ENCODE assay signal across 10 cellular contexts in genomic region chr14:73747386-73748211, GRCh38. TPM values are rescaled to one million over a fixed set of nuclear protein-coding genes. Genes with fewer than 3 reads are reported as not detected.
DNase-seq lines count a peak whose midpoint lies in the region; ATAC-seq, FAIRE-seq and TF ChIP-seq lines count a peak whose summit lies in the region.
"Had no signal": no experiment of that assay in that cellular context is flagged by ENCODE, and none has a peak within 500 bp of the region (broad histone marks: within the 10 kb centered on the region; RNA-seq: fewer than 3 reads in every experiment).

No MANE protein-coding gene starts in this region.

- peaks cover 10% of the 10 kb centered on the region for H3K36me3 Mint-ChIP-seq in activated CD8-positive, alpha-beta memory T cell treated with anti-CD3 and anti-CD28 coated beads, Interleukin-2, amount 10 ng/mL, durations not matched to agents 7 days and 5 days
- no peaks in the 10 kb centered on the region for H3K36me3 Mint-ChIP-seq in T-helper 17 cell (ENCODE audit: low read depth)

- peak overlapping the region in 3 of 4 donors; percentile 61 to 100 (median 86) for H3K27ac ChIP-seq in gastroesophageal sphincter
- H3K27ac ChIP-seq in stomach smooth muscle (ENCODE audit: low read length) = peak overlapping the region; percentile 85

- no peak for TF ChIP-seq POLR2A in gastroesophageal sphincter (IDR thresholded peaks at IDR 0.05)

- H3K4me3 Mint-ChIP-seq in activated CD8-positive, alpha-beta memory T cell treated with anti-CD3 and anti-CD28 coated beads, Interleukin-2, amount 10 ng/mL, durations not matched to agents 7 days and 5 days = peak overlapping the region; percentile 29
- H3K4me3 Mint-ChIP-seq in T-helper 17 cell = peak overlapping the region; percentile 47

- H3K9me3 ChIP-seq in T-helper 17 cell (ENCODE audit: control insufficient read depth, low read length, poor library complexity, severe bottlenecking) (no peaks in the 10 kb centered on the region), gastroesophageal sphincter (no peaks in the 10 kb centered on the region), stomach smooth muscle (ENCODE audit: control insufficient read depth in 2 of 2, low read length in 2 of 2) (no peaks in the 10 kb centered on the region)

- peak overlapping the region; percentile 92 for H3K27ac Mint-ChIP-seq in activated CD8-positive, alpha-beta memory T cell treated with anti-CD3 and anti-CD28 coated beads, Interleukin-2, amount 10 ng/mL, durations not matched to agents 7 days and 5 days
- peak overlapping the region; percentile 96 for H3K27ac Mint-ChIP-seq in T-helper 17 cell

- H3K9me3 Mint-ChIP-seq in activated CD8-positive, alpha-beta memory T cell treated with anti-CD3 and anti-CD28 coated beads, Interleukin-2, amount 10 ng/mL, durations not matched to agents 7 days and 5 days (ENCODE audit: low read depth) = no peaks in the 10 kb centered on the region

- TF ChIP-seq CTCF in gastroesophageal sphincter (IDR thresholded peaks at IDR 0.05) (no peak), foreskin fibroblast (IDR thresholded peaks at IDR 0.05; ENCODE audit: low read depth, low read length) (no peak)

- H3K36me3 ChIP-seq in gastroesophageal sphincter (no peaks in the 10 kb centered on the region), stomach smooth muscle (ENCODE audit: control insufficient read depth in 2 of 2, insufficient read depth in 2 of 2, low read length in 2 of 2) (no peaks in the 10 kb centered on the region)

- H3K27me3 ChIP-seq in gastroesophageal sphincter (no peaks in the 10 kb centered on the region), stomach smooth muscle (ENCODE audit: control insufficient read depth in 1 of 2, insufficient read depth in 2 of 2, low read length in 2 of 2) (no peaks in the 10 kb centered on the region)

- H3K9ac ChIP-seq in stomach smooth muscle (ENCODE audit: low read length in 2 of 2) = peak overlapping the region in 1 of 2 donors; percentile 44

- H3K27me3 Mint-ChIP-seq in activated CD8-positive, alpha-beta memory T cell treated with anti-CD3 and anti-CD28 coated beads, Interleukin-2, amount 10 ng/mL, durations not matched to agents 7 days and 5 days = no peaks in the 10 kb centered on the region
- H3K27me3 Mint-ChIP-seq in T-helper 17 cell = no peaks in the 10 kb centered on the region

- TF ChIP-seq EP300 in gastroesophageal sphincter (IDR thresholded peaks at IDR 0.05) = no peak

- H3K4me1 Mint-ChIP-seq in activated CD8-positive, alpha-beta memory T cell treated with anti-CD3 and anti-CD28 coated beads, Interleukin-2, amount 10 ng/mL, durations not matched to agents 7 days and 5 days = peaks cover 99% of the 10 kb centered on the region
- H3K4me1 Mint-ChIP-seq in T-helper 17 cell = peaks cover 81% of the 10 kb centered on the region

- ATAC-seq in activated CD8-positive, alpha-beta memory T cell treated with anti-CD3 and anti-CD28 coated beads, Interleukin-2, amount 10 ng/mL, durations not matched to agents 7 days and 5 days = no peak
- ATAC-seq in T-helper 17 cell (no peak), gastroesophageal sphincter (no peak)

- H3K4me3 ChIP-seq in gastroesophageal sphincter (no peak overlapping the region), stomach smooth muscle (ENCODE audit: low read length in 2 of 2) (peak overlapping the region in 1 of 2 donors; percentile 39), foreskin fibroblast (ENCODE audit: low read depth in 1 of 2, low read length in 2 of 2) (no peak overlapping the region)

- 62% methylated on average over 6 of the region's 9 CpGs; no CpG with 5 or more reads in 1 of the 2 donors for WGBS in gastroesophageal sphincter (ENCODE audit: low coverage in 1 of 2), 2 donors

- CTCF ChIA-PET in activated CD8-positive, alpha-beta memory T cell treated with anti-CD3 and anti-CD28 coated beads, Interleukin-2, amount 10 ng/mL, durations not matched to agents 7 days and 5 days (lab: Charles Lee) = interaction anchor here (1.0 to 10.1 kb wide), 2 partner anchors 15 to 17 kb away, joined by 3 to 118 read pairs; no protein-coding TSS in a partner anchor

- H3K4me1 ChIP-seq in gastroesophageal sphincter (peaks cover 38 to 100% (median 82%) of the 10 kb centered on the region in 3 donors), stomach smooth muscle (ENCODE audit: control insufficient read depth, insufficient read depth, low read length) (peaks cover 94% of the 10 kb centered on the region)

- no peak for FAIRE-seq in frontal cortex (lab: Jason Lieb, UNC)

- no peak for DNase-seq in activated CD8-positive, alpha-beta memory T cell treated with anti-CD3 and anti-CD28 coated beads, Interleukin-2, amount 10 ng/mL, durations not matched to agents 7 days and 5 days
- no peak for DNase-seq in activated CD8-positive, alpha-beta memory T cell treated with anti-CD3 and anti-CD28 coated beads, Interleukin-2, amount 50 U/mL, for 4 hours
- DNase-seq in T-helper 17 cell (no peak), frontal cortex (ENCODE audit: low spot score in 2 of 2) (no peak), foreskin fibroblast (no peak), NCI-H510A treated with DMSO at 0.1 percent for 48 hours (lab: John Stamatoyannopoulos, UW) (no peak)
- DNase-seq: activated CD4-positive, alpha-beta T cell treated with anti-CD3 and anti-CD28 coated beads for 1 hour; MV-4-11 had no signal

RNA-seq across cellular contexts. Expression of gene PNMA1, which starts 33.4 kb away (rescaled TPM):
- 10 to 100 TPM; 27.1 to 36.6 TPM for total RNA-seq in activated CD8-positive, alpha-beta memory T cell treated with anti-CD3 and anti-CD28 coated beads, Interleukin-2, amount 10 ng/mL, durations not matched to agents 7 days and 5 days
- total RNA-seq in T-helper 17 cell (10 to 100 TPM; 42.0 to 53.7 TPM), gastroesophageal sphincter (10 to 100 TPM; 41.7 to 95.2 (median 47.6) TPM), frontal cortex (70.5 TPM)
